In genomic region chr12:31366104-31366621, GRCh38 we compare ENCODE assay signal across 1 cellular context.
TF ChIP-seq lines count a peak whose summit lies in the region.

No MANE protein-coding gene starts in this region.

TF ChIP-seq in WTC11, 78 proteins besides CTCF, POLR2A, EP300 and RAD21 (continued from another document):
- TF ChIP-seq ZNF317 (CRISPR knock-in tag; IDR thresholded peaks at IDR 0.05; ENCODE audit: borderline replicate concordance, low read depth) = no peak
- no peak for TF ChIP-seq ZNF232 (CRISPR knock-in tag; IDR thresholded peaks at IDR 0.05)
- TF ChIP-seq ZNF396 (CRISPR knock-in tag; IDR thresholded peaks at IDR 0.05; ENCODE audit: borderline replicate concordance) = no peak
- no peak for TF ChIP-seq HMGA2 (CRISPR knock-in tag; IDR thresholded peaks at IDR 0.05)
- no peak for TF ChIP-seq ELF4 (CRISPR knock-in tag; IDR thresholded peaks at IDR 0.05; ENCODE audit: low read depth)
- TF ChIP-seq RELA (CRISPR knock-in tag; IDR thresholded peaks at IDR 0.05; ENCODE audit: borderline replicate concordance) = no peak
- no peak for TF ChIP-seq ATF3 (CRISPR knock-in tag; conservative IDR thresholded peaks at IDR 0.05)
- no peak for TF ChIP-seq ZSCAN18 (CRISPR knock-in tag; IDR thresholded peaks at IDR 0.05)
- no peak for TF ChIP-seq TEAD4 (CRISPR knock-in tag; IDR thresholded peaks at IDR 0.05)
- no peak for TF ChIP-seq ZNF532 (CRISPR knock-in tag; IDR thresholded peaks at IDR 0.05; ENCODE audit: borderline replicate concordance)
- TF ChIP-seq ARID4B (CRISPR knock-in tag; IDR thresholded peaks at IDR 0.05; ENCODE audit: borderline replicate concordance) = no peak
- TF ChIP-seq GABPB1 (CRISPR knock-in tag; IDR thresholded peaks at IDR 0.05) = no peak
- TF ChIP-seq JUN (CRISPR knock-in tag; IDR thresholded peaks at IDR 0.05) = no peak
- no peak for TF ChIP-seq ZNF671 (CRISPR knock-in tag; IDR thresholded peaks at IDR 0.05)
- TF ChIP-seq IRF2 (CRISPR knock-in tag; IDR thresholded peaks at IDR 0.05; ENCODE audit: borderline replicate concordance, low read depth) = no peak
- TF ChIP-seq ZNF219 (CRISPR knock-in tag; IDR thresholded peaks at IDR 0.05; ENCODE audit: borderline replicate concordance) = no peak
- TF ChIP-seq ZNF263 (CRISPR knock-in tag; IDR thresholded peaks at IDR 0.05; ENCODE audit: low read depth) = no peak
